In the genomic region with DNA sequence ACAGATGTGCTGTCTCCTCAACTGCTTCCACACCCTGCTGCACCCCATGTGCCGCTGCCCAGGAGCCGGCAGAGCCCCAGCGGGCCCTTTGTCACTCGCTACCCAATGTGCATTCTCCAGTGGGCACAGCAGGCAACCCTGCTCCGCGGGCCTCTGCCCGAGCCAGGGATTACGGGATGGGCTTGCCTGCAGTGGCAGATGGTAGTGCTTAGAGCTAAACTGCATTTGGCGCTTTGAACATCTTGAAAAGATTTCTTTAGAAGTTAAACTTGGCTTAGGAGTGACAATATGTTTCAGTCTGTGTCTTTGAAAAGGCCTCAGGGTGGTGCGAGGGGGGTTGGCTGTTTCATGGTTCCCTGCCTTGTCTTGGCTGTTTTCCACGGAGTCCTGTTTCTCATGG, we compare ENCODE assay signal across 1 cellular context.
TF ChIP-seq lines count a peak whose summit lies in the region.

No MANE protein-coding gene starts in this region.

TF ChIP-seq in H1, 55 proteins besides CTCF, POLR2A, EP300 and RAD21:
- no peak for TF ChIP-seq CTBP2 (IDR thresholded peaks at IDR 0.05; ENCODE audit: borderline replicate concordance, insufficient read depth, insufficient read length, low read length)
- TF ChIP-seq, protein P1, sequence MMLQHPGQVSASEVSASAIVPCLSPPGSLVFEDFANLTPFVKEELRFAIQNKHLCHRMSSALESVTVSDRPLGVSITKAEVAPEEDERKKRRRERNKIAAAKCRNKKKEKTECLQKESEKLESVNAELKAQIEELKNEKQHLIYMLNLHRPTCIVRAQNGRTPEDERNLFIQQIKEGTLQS (IDR thresholded peaks at IDR 0.05; ENCODE audit: insufficient read depth, low read depth, low read length): no peak
- no peak for TF ChIP-seq TCF12 (IDR thresholded peaks at IDR 0.05; ENCODE audit: low read depth, low read length)
- no peak for TF ChIP-seq SIX5 (IDR thresholded peaks at IDR 0.05; ENCODE audit: low read depth, low read length)
- TF ChIP-seq CHD1 (IDR thresholded peaks at IDR 0.05; ENCODE audit: low read depth, low read length): no peak
- TF ChIP-seq JUND (IDR thresholded peaks at IDR 0.05; ENCODE audit: low read length): no peak
- TF ChIP-seq POLR2AphosphoS5 (IDR thresholded peaks at IDR 0.05; ENCODE audit: low read depth, low read length): no peak
- TF ChIP-seq RFX5 (IDR thresholded peaks at IDR 0.05; ENCODE audit: borderline replicate concordance, low read depth, low read length): no peak
- TF ChIP-seq RBBP5 (IDR thresholded peaks at IDR 0.05; ENCODE audit: borderline replicate concordance, low read depth, low read length): no peak
- TF ChIP-seq GTF2F1 (IDR thresholded peaks at IDR 0.05; ENCODE audit: borderline replicate concordance, low read depth, low read length): no peak
- TF ChIP-seq MAX (IDR thresholded peaks at IDR 0.05): no peak
- no peak for TF ChIP-seq CEBPB (IDR thresholded peaks at IDR 0.05; ENCODE audit: low read depth, low read length)
- no peak for TF ChIP-seq SAP30 (IDR thresholded peaks at IDR 0.05; ENCODE audit: insufficient read depth, insufficient replicate concordance, low read length)
- no peak for TF ChIP-seq SP4 (IDR thresholded peaks at IDR 0.05; ENCODE audit: low read length)
TF ChIP-seq in H1: peak in this region for 0.
